In genomic region chr2:186883666-186884065, GRCh38 we compare ENCODE assay signal across 1 cellular context.
TF ChIP-seq lines count a peak whose summit lies in the region.

No MANE protein-coding gene starts in this region.

TF ChIP-seq in GM23338, 12 proteins besides CTCF, POLR2A, EP300 and RAD21 (continued from another document):
- TF ChIP-seq REST (IDR thresholded peaks at IDR 0.05; ENCODE audit: unreplicated experiment) (no peak), POLR2AphosphoS5 (IDR thresholded peaks at IDR 0.05; ENCODE audit: low read depth) (no peak)
